22 cellular contexts compared by ENCODE assay signal in genomic region chr13:51724721-51725120, GRCh38.
"Had no signal": no experiment of that assay in that cellular context is flagged by ENCODE, and none has a peak within 500 bp of the region (broad histone marks: within the 10 kb centered on the region; RNA-seq: fewer than 3 reads in every experiment).

No MANE protein-coding gene starts in this region.

- H3K27ac ChIP-seq: HL-60, SJSA1, SK-N-MC had no signal

- H3K27me3 ChIP-seq: MG63, SJSA1 had no signal

- DNase-seq: KBM-7, MG63, NCI-H1092, NCI-H1105 treated with DMSO at 0.1 percent for 48 hours, NCI-H1417 treated with DMSO at 0.1 percent for 48 hours, NCI-H146, NCI-H1694 treated with DMSO at 0.1 percent for 48 hours, NCI-H1930, NCI-H2081, NCI-H2107, NCI-H226, NCI-H446, NCI-H510A, NCI-H524 treated with DMSO at 0.1 percent for 48 hours, NCI-H69, NCI-H774, Right ventricle myocardium superior, RPMI8226, SIG-M5 had no signal

- H3K4me3 ChIP-seq: MG63, SJSA1, SK-N-MC had no signal

- H3K9me3 ChIP-seq: MG63, SJSA1 had no signal

- H3K36me3 ChIP-seq: MG63 had no signal
